26 cellular contexts compared by ENCODE assay signal in genomic region chrX:18255059-18255458, GRCh38. TPM values are rescaled to one million over a fixed set of nuclear protein-coding genes. Genes with fewer than 3 reads are reported as not detected.
"Had no signal": no experiment of that assay in that cellular context is flagged by ENCODE, and none has a peak within 500 bp of the region (broad histone marks: within the 10 kb centered on the region; RNA-seq: fewer than 3 reads in every experiment).

No MANE protein-coding gene starts in this region.

- H3K9ac ChIP-seq: SK-N-SH had no signal

- H3K4me3 Mint-ChIP-seq: T-cell; T-helper 1 cell treated with Interleukin-12 subunit alpha and Interleukin-12 subunit beta and Interleukin-4 antibody, amounts not matched to agents 30 μg/mL and 1 μg/mL, for 36 hours had no signal

- ATAC-seq: Panc1, T-cell had no signal

- H3K9me2 ChIP-seq: SK-N-SH had no signal

- H3K4me1 Mint-ChIP-seq: T-cell had no signal

- H3K4me2 ChIP-seq: SK-N-SH had no signal

- H3K27me3 Mint-ChIP-seq: T-cell had no signal

- H3K27ac ChIP-seq: RWPE1 had no signal

- H3K9me3 ChIP-seq: SK-N-SH had no signal

- H3K27ac Mint-ChIP-seq: T-helper 1 cell treated with Interleukin-12 subunit alpha and Interleukin-12 subunit beta and Interleukin-4 antibody, amounts not matched to agents 30 μg/mL and 1 μg/mL, for 36 hours had no signal

- H3K9me3 Mint-ChIP-seq: T-cell; T-helper 1 cell treated with Interleukin-12 subunit alpha and Interleukin-12 subunit beta and Interleukin-4 antibody, amounts not matched to agents 30 μg/mL and 1 μg/mL, for 36 hours had no signal

- DNase-seq: KBM-7, NCI-H1092, NCI-H1105 treated with DMSO at 0.1 percent for 48 hours, NCI-H1417 treated with DMSO at 0.1 percent for 48 hours, NCI-H146, NCI-H1694 treated with DMSO at 0.1 percent for 48 hours, NCI-H1930, NCI-H2081, NCI-H2107, NCI-H2171 treated with DMSO at 0.1 percent for 48 hours, NCI-H345, NCI-H446 treated with DMSO at 0.1 percent for 48 hours, NCI-H510A treated with DMSO at 0.1 percent for 48 hours, NCI-H526, NCI-H82, SHP77, SK-N-SH, SW 1271, T-cell had no signal

RNA-seq across cellular contexts. Expression of gene BEND2, which starts 34.4 kb away (rescaled TPM):
- total RNA-seq: HT-29, LHCN-M2, MCF 10A, SK-MEL-5 had no signal
